In the genomic region with DNA sequence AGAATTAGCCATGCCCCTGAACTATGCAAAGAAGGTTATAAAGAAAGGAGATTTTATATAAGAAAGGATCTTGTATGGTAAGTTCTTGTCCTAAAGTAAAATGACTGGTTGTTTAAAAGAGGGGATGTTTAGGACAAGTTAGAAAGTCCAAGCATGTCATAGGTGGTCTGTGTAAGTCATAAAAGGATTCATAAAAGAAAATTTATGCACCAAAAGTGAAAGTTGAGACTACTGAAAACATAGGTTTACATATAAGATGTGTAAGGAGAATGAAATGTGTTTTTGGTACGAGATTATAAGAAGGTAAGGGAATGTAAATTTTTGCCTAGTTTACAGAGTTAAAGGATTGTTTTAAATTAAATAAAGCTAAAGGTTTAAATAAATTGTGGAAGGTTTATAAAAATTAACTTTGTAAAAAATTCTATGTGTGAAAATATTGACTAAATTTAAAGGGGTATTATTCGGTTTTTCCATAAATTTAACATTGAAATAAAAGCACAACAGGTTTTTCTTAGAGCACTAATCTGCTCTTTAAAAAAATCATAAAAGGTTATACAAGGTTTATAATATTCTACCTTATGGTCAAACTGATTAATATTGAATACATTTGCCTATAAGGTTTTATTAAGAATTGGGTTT, we compare ENCODE assay signal across 1 cellular context.
A peak's percentile ranks its signal among the peaks of the same experiment; 100 is the strongest.
TF ChIP-seq lines count a peak whose summit lies in the region.

No MANE protein-coding gene starts in this region.

TF ChIP-seq in HepG2, 621 proteins besides CTCF, POLR2A, EP300 and RAD21 (continued from another document):
- TF ChIP-seq, protein P1, sequence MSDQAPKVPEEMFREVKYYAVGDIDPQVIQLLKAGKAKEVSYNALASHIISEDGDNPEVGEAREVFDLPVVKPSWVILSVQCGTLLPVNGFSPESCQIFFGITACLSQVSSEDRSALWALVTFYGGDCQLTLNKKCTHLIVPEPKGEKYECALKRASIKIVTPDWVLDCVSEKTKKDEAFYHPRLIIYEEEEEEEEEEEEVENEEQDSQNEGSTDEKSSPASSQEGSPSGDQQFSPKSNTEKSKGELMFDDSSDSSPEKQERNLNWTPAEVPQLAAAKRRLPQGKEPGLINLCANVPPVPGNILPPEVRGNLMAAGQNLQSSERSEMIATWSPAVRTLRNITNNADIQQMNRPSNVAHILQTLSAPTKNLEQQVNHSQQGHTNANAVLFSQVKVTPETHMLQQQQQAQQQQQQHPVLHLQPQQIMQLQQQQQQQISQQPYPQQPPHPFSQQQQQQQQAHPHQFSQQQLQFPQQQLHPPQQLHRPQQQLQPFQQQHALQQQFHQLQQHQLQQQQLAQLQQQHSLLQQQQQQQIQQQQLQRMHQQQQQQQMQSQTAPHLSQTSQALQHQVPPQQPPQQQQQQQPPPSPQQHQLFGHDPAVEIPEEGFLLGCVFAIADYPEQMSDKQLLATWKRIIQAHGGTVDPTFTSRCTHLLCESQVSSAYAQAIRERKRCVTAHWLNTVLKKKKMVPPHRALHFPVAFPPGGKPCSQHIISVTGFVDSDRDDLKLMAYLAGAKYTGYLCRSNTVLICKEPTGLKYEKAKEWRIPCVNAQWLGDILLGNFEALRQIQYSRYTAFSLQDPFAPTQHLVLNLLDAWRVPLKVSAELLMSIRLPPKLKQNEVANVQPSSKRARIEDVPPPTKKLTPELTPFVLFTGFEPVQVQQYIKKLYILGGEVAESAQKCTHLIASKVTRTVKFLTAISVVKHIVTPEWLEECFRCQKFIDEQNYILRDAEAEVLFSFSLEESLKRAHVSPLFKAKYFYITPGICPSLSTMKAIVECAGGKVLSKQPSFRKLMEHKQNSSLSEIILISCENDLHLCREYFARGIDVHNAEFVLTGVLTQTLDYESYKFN (CRISPR knock-in tag; conservative IDR thresholded peaks at IDR 0.05), result no peak
- TF ChIP-seq, protein P2, sequence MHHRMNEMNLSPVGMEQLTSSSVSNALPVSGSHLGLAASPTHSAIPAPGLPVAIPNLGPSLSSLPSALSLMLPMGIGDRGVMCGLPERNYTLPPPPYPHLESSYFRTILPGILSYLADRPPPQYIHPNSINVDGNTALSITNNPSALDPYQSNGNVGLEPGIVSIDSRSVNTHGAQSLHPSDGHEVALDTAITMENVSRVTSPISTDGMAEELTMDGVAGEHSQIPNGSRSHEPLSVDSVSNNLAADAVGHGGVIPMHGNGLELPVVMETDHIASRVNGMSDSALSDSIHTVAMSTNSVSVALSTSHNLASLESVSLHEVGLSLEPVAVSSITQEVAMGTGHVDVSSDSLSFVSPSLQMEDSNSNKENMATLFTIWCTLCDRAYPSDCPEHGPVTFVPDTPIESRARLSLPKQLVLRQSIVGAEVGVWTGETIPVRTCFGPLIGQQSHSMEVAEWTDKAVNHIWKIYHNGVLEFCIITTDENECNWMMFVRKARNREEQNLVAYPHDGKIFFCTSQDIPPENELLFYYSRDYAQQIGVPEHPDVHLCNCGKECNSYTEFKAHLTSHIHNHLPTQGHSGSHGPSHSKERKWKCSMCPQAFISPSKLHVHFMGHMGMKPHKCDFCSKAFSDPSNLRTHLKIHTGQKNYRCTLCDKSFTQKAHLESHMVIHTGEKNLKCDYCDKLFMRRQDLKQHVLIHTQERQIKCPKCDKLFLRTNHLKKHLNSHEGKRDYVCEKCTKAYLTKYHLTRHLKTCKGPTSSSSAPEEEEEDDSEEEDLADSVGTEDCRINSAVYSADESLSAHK (CRISPR knock-in tag; IDR thresholded peaks at IDR 0.05; ENCODE audit: borderline replicate concordance), result no peak
- TF ChIP-seq MED8 (CRISPR knock-in tag; IDR thresholded peaks at IDR 0.05; ENCODE audit: insufficient replicate concordance) (no peak), ZBTB20 (CRISPR knock-in tag; IDR thresholded peaks at IDR 0.05; ENCODE audit: borderline replicate concordance, low read depth) (no peak), MIER2 (CRISPR knock-in tag; IDR thresholded peaks at IDR 0.05) (no peak), ZNF530 (CRISPR knock-in tag; IDR thresholded peaks at IDR 0.05; ENCODE audit: low read depth) (no peak), CCAR2 (optimal IDR thresholded peaks at IDR 0.05; ENCODE audit: low read depth, low read length) (no peak), RXRB (CRISPR knock-in tag; IDR thresholded peaks at IDR 0.05; ENCODE audit: borderline replicate concordance) (no peak), FOXO1 (CRISPR knock-in tag; IDR thresholded peaks at IDR 0.05) (no peak), POLR2AphosphoS2 (IDR thresholded peaks at IDR 0.05; ENCODE audit: low read depth, low read length) (no peak), ZNF891 (CRISPR knock-in tag; IDR thresholded peaks at IDR 0.05) (no peak), ASH2L (IDR thresholded peaks at IDR 0.05; ENCODE audit: insufficient read length, low read depth, low read length) (no peak), ZFP36 (IDR thresholded peaks at IDR 0.05; ENCODE audit: borderline replicate concordance, low read depth, low read length, partially characterized antibody) (peak; percentile 80), ZNF724P (CRISPR knock-in tag; IDR thresholded peaks at IDR 0.05; ENCODE audit: borderline replicate concordance) (peak; percentile 26; the same call in 1 of the 2 replicates), ZMYM2 (CRISPR knock-in tag; IDR thresholded peaks at IDR 0.05) (no peak)
- TF ChIP-seq, protein P3, sequence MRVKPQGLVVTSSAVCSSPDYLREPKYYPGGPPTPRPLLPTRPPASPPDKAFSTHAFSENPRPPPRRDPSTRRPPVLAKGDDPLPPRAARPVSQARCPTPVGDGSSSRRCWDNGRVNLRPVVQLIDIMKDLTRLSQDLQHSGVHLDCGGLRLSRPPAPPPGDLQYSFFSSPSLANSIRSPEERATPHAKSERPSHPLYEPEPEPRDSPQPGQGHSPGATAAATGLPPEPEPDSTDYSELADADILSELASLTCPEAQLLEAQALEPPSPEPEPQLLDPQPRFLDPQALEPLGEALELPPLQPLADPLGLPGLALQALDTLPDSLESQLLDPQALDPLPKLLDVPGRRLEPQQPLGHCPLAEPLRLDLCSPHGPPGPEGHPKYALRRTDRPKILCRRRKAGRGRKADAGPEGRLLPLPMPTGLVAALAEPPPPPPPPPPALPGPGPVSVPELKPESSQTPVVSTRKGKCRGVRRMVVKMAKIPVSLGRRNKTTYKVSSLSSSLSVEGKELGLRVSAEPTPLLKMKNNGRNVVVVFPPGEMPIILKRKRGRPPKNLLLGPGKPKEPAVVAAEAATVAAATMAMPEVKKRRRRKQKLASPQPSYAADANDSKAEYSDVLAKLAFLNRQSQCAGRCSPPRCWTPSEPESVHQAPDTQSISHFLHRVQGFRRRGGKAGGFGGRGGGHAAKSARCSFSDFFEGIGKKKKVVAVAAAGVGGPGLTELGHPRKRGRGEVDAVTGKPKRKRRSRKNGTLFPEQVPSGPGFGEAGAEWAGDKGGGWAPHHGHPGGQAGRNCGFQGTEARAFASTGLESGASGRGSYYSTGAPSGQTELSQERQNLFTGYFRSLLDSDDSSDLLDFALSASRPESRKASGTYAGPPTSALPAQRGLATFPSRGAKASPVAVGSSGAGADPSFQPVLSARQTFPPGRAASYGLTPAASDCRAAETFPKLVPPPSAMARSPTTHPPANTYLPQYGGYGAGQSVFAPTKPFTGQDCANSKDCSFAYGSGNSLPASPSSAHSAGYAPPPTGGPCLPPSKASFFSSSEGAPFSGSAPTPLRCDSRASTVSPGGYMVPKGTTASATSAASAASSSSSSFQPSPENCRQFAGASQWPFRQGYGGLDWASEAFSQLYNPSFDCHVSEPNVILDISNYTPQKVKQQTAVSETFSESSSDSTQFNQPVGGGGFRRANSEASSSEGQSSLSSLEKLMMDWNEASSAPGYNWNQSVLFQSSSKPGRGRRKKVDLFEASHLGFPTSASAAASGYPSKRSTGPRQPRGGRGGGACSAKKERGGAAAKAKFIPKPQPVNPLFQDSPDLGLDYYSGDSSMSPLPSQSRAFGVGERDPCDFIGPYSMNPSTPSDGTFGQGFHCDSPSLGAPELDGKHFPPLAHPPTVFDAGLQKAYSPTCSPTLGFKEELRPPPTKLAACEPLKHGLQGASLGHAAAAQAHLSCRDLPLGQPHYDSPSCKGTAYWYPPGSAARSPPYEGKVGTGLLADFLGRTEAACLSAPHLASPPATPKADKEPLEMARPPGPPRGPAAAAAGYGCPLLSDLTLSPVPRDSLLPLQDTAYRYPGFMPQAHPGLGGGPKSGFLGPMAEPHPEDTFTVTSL (CRISPR knock-in tag; IDR thresholded peaks at IDR 0.05; ENCODE audit: borderline replicate concordance), result no peak
